In the genomic region with DNA sequence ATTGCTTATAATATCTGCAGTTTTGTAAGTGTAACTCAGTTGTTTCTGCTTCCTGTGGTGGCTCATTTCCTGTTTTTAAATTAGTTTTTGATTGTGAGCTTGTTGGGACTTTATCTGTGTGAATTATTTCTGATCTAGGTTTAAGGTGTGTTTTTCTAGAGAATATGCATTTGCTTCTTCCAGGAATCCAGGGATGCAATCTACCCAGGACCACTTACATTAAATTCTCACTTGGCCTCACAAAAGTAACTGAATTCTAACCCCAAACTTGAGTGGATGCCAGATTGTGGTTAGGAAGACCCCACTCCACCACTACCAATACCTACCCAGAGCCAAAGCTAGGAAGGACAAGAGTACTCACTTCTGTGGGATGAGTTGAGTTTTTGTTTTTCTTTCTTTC, we compare ENCODE assay signal across 1 cellular context.
A peak's percentile ranks its signal among the peaks of the same experiment; 100 is the strongest.
TF ChIP-seq lines count a peak whose summit lies in the region.

No MANE protein-coding gene starts in this region.

TF ChIP-seq in endothelial cell of umbilical vein, 7 proteins besides CTCF, POLR2A, EP300 and RAD21:
- TF ChIP-seq GATA2 (IDR thresholded peaks at IDR 0.05; ENCODE audit: insufficient read depth, insufficient read length, low read depth, low read length) = peak; percentile 11
- TF ChIP-seq MYC (IDR thresholded peaks at IDR 0.05; ENCODE audit: low read depth, low read length) = no peak
